Comparison of ENCODE assay signal across 34 cellular contexts in genomic region chr1:19517017-19517416, GRCh38.
"Had no signal": no experiment of that assay in that cellular context is flagged by ENCODE, and none has a peak within 500 bp of the region (broad histone marks: within the 10 kb centered on the region; RNA-seq: fewer than 3 reads in every experiment).

No MANE protein-coding gene starts in this region.

- H3K27ac Mint-ChIP-seq: activated CD4-positive, alpha-beta memory T cell treated with anti-CD3 and anti-CD28 coated beads for 36 hours; activated naive CD8-positive, alpha-beta T cell treated with anti-CD3 and anti-CD28 coated beads, Interleukin-2, amount 50 U/mL, for 24 hours; activated T-helper 1 cell treated with anti-CD3 and anti-CD28 coated beads, Interleukin-12 subunit alpha, Interleukin-12 subunit beta, Interleukin-2, Interleukin-4 antibody, amounts not matched to agents 30 ng/mL and 10 ng/mL and 1 ng/mL, durations not matched to agents 14 hours and 24 hours and 36 hours; nephron; stimulated activated effector memory CD8-positive, alpha-beta T cell treated with anti-CD3 and anti-CD28 coated beads, Interleukin-12 subunit alpha, Interleukin-12 subunit beta, amount 100 ng/mL, for 72 hours; T-helper 2 cell treated with Interferon-gamma antibody and Interleukin-4, amounts not matched to agents 5 μg/mL and 100 μg/mL, for 36 hours had no signal

- H3K27me3 Mint-ChIP-seq: activated CD4-positive, alpha-beta memory T cell treated with anti-CD3 and anti-CD28 coated beads for 36 hours; activated naive CD8-positive, alpha-beta T cell treated with anti-CD3 and anti-CD28 coated beads, Interleukin-2, amount 50 U/mL, for 24 hours; central memory CD8-positive, alpha-beta T cell had no signal

- H3K4me1 Mint-ChIP-seq: central memory CD8-positive, alpha-beta T cell had no signal

- DNase-seq: activated CD4-positive, alpha-beta memory T cell treated with anti-CD3 and anti-CD28 coated beads for 36 hours; activated CD4-positive, alpha-beta T cell treated with anti-CD3 and anti-CD28 coated beads for 48 hours; activated CD8-positive, alpha-beta memory T cell treated with anti-CD3 and anti-CD28 coated beads, Interleukin-2, amount 50 U/mL, for 4 hours; activated effector memory CD4-positive, alpha-beta T cell treated with anti-CD3 and anti-CD28 coated beads, Interleukin-2, amount 50 U/mL, for 16 hours; activated naive CD4-positive, alpha-beta T cell treated with anti-CD3 and anti-CD28 coated beads, Interleukin-2, amount 50 U/mL, for 16 hours; activated naive CD8-positive, alpha-beta T cell treated with anti-CD3 and anti-CD28 coated beads, Interleukin-2, amount 50 U/mL, for 24 hours; activated T-cell treated with anti-CD3 and anti-CD28 coated beads, Interleukin-2, amount 50 U/mL, for 1 hour; amygdala; dermis blood vessel endothelial cell; effector CD4-positive, alpha-beta T cell; foreskin melanocyte; left lung; lower lobe of right lung; mesendoderm; mucosa of descending colon; retina; sigmoid colon; small intestine; stimulated activated CD4-positive, alpha-beta T cell treated with anti-CD3 and anti-CD28 coated beads, Interleukin-4, amount 100 ng/mL, for 24 hours; stomach; T-helper 1 cell; thyroid gland; upper lobe of left lung had no signal

- H3K36me3 ChIP-seq: breast epithelium, esophagus muscularis mucosa, left lung, lower lobe of right lung, neutrophil, prostate gland, sigmoid colon, stomach, thyroid gland, upper lobe of left lung had no signal

- H3K27me3 ChIP-seq: breast epithelium, esophagus muscularis mucosa, left lung, neutrophil, sigmoid colon, stomach, thyroid gland, upper lobe of left lung had no signal

- H3K4me3 Mint-ChIP-seq: activated CD4-positive, alpha-beta memory T cell treated with anti-CD3 and anti-CD28 coated beads for 36 hours; activated naive CD8-positive, alpha-beta T cell treated with anti-CD3 and anti-CD28 coated beads, Interleukin-2, amount 50 U/mL, for 24 hours; activated T-helper 1 cell treated with anti-CD3 and anti-CD28 coated beads, Interleukin-12 subunit alpha, Interleukin-12 subunit beta, Interleukin-2, Interleukin-4 antibody, amounts not matched to agents 30 ng/mL and 10 ng/mL and 1 ng/mL, durations not matched to agents 14 hours and 24 hours and 36 hours; central memory CD8-positive, alpha-beta T cell; nephron; stimulated activated effector memory CD8-positive, alpha-beta T cell treated with anti-CD3 and anti-CD28 coated beads, Interleukin-12 subunit alpha, Interleukin-12 subunit beta, amount 100 ng/mL, for 72 hours; T-helper 2 cell treated with Interferon-gamma antibody and Interleukin-4, amounts not matched to agents 5 μg/mL and 100 μg/mL, for 36 hours had no signal

- H3K27ac ChIP-seq: breast epithelium, esophagus muscularis mucosa, left lung, lower lobe of right lung, neutrophil, prostate gland, sigmoid colon, stomach, upper lobe of left lung, VCaP had no signal

- H3K9me3 ChIP-seq: breast epithelium, esophagus muscularis mucosa, left lung, lower lobe of right lung, mucosa of descending colon, neutrophil, prostate gland, sigmoid colon, thyroid gland, upper lobe of left lung had no signal

- H3K36me3 Mint-ChIP-seq: activated CD4-positive, alpha-beta memory T cell treated with anti-CD3 and anti-CD28 coated beads for 36 hours; stimulated activated effector memory CD8-positive, alpha-beta T cell treated with anti-CD3 and anti-CD28 coated beads, Interleukin-12 subunit alpha, Interleukin-12 subunit beta, amount 100 ng/mL, for 72 hours had no signal

- ATAC-seq: activated CD4-positive, CD25-positive, alpha-beta regulatory T cell treated with anti-CD3 and anti-CD28 coated beads, Interleukin-2, amount 50 U/mL, for 24 hours; activated naive CD8-positive, alpha-beta T cell treated with anti-CD3 and anti-CD28 coated beads, Interleukin-2, amount 50 U/mL, for 24 hours; left lung; lower lobe of right lung; mucosa of descending colon; stimulated activated effector memory CD8-positive, alpha-beta T cell treated with anti-CD3 and anti-CD28 coated beads, Interleukin-12 subunit alpha, Interleukin-12 subunit beta, amount 100 ng/mL, for 72 hours had no signal

- H3K4me3 ChIP-seq: breast epithelium, esophagus muscularis mucosa, left lung, lower lobe of right lung, mucosa of descending colon, prostate gland, sigmoid colon, stomach, thyroid gland, upper lobe of left lung had no signal

- H3K4me1 ChIP-seq: breast epithelium had no signal

- H3K9me3 Mint-ChIP-seq: stimulated activated effector memory CD8-positive, alpha-beta T cell treated with anti-CD3 and anti-CD28 coated beads, Interleukin-12 subunit alpha, Interleukin-12 subunit beta, amount 100 ng/mL, for 72 hours had no signal
